Comparison of ENCODE assay signal across 8 cellular contexts in the genomic region with DNA sequence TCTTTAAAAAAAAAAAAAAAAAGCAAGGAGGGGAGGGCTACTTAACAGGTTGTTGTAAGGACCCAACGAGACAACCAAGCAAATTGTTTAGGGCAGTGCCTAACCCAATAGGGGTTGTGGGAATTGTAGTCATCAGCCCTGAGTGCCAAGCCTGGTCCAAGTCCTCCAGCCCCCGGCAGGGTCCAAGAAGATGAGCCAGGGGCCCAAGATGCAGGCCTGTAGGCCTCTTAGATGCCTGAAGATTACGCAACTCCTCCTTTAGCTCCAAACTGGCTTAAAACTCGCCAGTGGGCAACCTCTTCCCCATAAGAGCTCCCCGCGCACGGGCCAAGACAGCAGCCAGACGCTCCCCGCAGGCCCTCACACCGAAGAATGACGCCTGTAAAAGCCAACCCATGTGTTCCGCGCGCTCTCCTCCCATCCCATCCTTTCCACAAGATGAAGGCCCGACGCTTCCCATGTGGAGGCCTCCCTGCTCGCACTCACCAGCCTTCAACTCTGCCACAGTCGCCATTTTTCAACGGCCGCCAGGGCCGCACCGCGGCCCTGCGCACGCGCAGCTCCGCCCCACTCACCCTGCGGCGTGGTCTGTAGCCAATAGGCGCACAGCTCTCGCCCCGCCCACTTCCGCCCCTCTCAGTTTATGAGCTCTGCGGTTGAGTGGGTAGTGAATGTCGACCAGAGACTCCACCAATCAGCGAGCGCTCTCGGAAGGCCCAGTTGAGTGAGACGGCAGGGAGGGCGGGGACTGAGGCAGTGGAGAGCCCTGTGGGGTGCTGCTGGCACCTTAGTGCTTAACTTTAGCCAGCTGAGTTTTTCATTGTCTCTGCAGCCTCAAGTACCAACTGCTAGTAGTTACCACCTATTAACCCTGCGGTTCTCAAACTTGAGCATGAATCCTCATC. TPM values are rescaled to one million over a fixed set of nuclear protein-coding genes. Genes with fewer than 3 reads are reported as not detected.
A peak's percentile ranks its signal among the peaks of the same experiment; 100 is the strongest.
DNase-seq lines count a peak whose midpoint lies in the region; ATAC-seq and TF ChIP-seq lines count a peak whose summit lies in the region.

A gene with protein sequence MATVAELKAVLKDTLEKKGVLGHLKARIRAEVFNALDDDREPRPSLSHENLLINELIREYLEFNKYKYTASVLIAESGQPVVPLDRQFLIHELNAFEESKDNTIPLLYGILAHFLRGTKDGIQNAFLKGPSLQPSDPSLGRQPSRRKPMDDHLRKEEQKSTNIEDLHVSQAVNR (minus strand): TSS at position 532 of the 905 bp plus-strand sequence. CDS start 18 bp downstream, at position 514.

- H3K4me1 Mint-ChIP-seq in activated CD4-positive, alpha-beta T cell treated with anti-CD3 and anti-CD28 coated beads for 36 hours = peaks cover 28% of the 10 kb centered on the region

- H3K36me3 Mint-ChIP-seq in activated CD4-positive, alpha-beta T cell treated with anti-CD3 and anti-CD28 coated beads for 36 hours (ENCODE audit: low read depth) = peaks cover 9% of the 10 kb centered on the region

- no peaks in the 10 kb centered on the region for H3K27me3 Mint-ChIP-seq in activated CD4-positive, alpha-beta T cell treated with anti-CD3 and anti-CD28 coated beads for 36 hours

- no peaks in the 10 kb centered on the region for H3K9me3 Mint-ChIP-seq in activated CD4-positive, alpha-beta T cell treated with anti-CD3 and anti-CD28 coated beads for 36 hours (ENCODE audit: low read depth)

- peak; percentile 100 for DNase-seq in BE2C
- peak; percentile 97 for DNase-seq in GM19238 (ENCODE audit: insufficient read length, low spot score)
- peak; percentile 99 for DNase-seq in NCI-H524 (lab: John Stamatoyannopoulos, UW)
- peak; percentile 100 for DNase-seq in activated CD4-positive, alpha-beta T cell treated with anti-CD3 and anti-CD28 coated beads for 36 hours
- DNase-seq in choroid plexus epithelial cell (ENCODE audit: low read depth) = peak; percentile 99
- peak; percentile 99 for DNase-seq in kidney tubule cell (ENCODE audit: low spot score)
- peak; percentile 100 for DNase-seq in stimulated activated CD4-positive, alpha-beta T cell treated with anti-CD3 and anti-CD28 coated beads, Interleukin-1b, Interleukin-23, amount 100 ng/mL, for 4 hours (ENCODE audit: low read depth in 2 of 2)

- intact Hi-C loops in activated CD4-positive, alpha-beta T cell treated with anti-CD3 and anti-CD28 coated beads for 36 hours (cut with DNase I, micrococcal nuclease) = loop anchor here (1.0 to 5.0 kb wide), 11 partner anchors 60 to 1256 kb away; a partner anchor contains a TSS

- CTCF ChIA-PET in activated CD4-positive, alpha-beta T cell treated with anti-CD3 and anti-CD28 coated beads for 36 hours (lab: Charles Lee) = interaction anchor here (0.6 to 1.3 kb wide), 9 partner anchors 9 to 301 kb away, joined by 3 to 7 read pairs (median 4); no protein-coding TSS in a partner anchor

- no peaks in the 10 kb centered on the region for H3K9me3 ChIP-seq in BE2C

- H3K36me3 ChIP-seq in BE2C = peaks cover 6% of the 10 kb centered on the region; the same call in 1 of the 2 replicates

- POLR2A ChIA-PET in activated CD4-positive, alpha-beta T cell treated with anti-CD3 and anti-CD28 coated beads for 36 hours (lab: Charles Lee) = interaction anchor here (0.8 to 1.3 kb wide), 5 partner anchors 62 to 228 kb away, joined by 3 to 5 read pairs (median 4); no protein-coding TSS in a partner anchor

- H3K4me3 ChIP-seq in BE2C (ENCODE audit: low read depth, low read length) (peak within 1 kb of the TSS; percentile 99), choroid plexus epithelial cell (ENCODE audit: low read depth, low read length) (peak within 1 kb of the TSS; percentile 97)

- H3K4me1 ChIP-seq in BE2C = peaks cover 8% of the 10 kb centered on the region

- H3K4me3 Mint-ChIP-seq in activated CD4-positive, alpha-beta T cell treated with anti-CD3 and anti-CD28 coated beads for 36 hours = peak within 1 kb of the TSS; percentile 92

- TF ChIP-seq CTCF in BE2C (IDR thresholded peaks at IDR 0.05; ENCODE audit: low read depth, low read length) (0 out of 2 replicates have a peak, but pooled peaks have one; percentile 11), choroid plexus epithelial cell (conservative IDR thresholded peaks at IDR 0.05; ENCODE audit: low read depth, low read length) (peak; percentile 14)

- peak; percentile 97 for ATAC-seq in HG03442 (IDR thresholded peaks at IDR 0.05; ENCODE audit: unreplicated experiment)
- peak; percentile 99 for ATAC-seq in activated CD4-positive, alpha-beta T cell treated with anti-CD3 and anti-CD28 coated beads for 36 hours

- H3K27ac Mint-ChIP-seq in activated CD4-positive, alpha-beta T cell treated with anti-CD3 and anti-CD28 coated beads for 36 hours = peak within 1 kb of the TSS; percentile 99

- H3K27me3 ChIP-seq in BE2C = no peaks in the 10 kb centered on the region

RNA-seq across cellular contexts. Expression of the gene that starts here (rescaled TPM):
- polyA plus RNA-seq in BE2C (2012; ENCODE audit: insufficient read depth, insufficient read length, low read depth) = 39.7 TPM
- 10 to 100 TPM; 39.3 to 51.0 TPM for total RNA-seq in activated CD4-positive, alpha-beta T cell treated with anti-CD3 and anti-CD28 coated beads for 36 hours

Comparison
In these comparisons a context has a peak if more than half of its experiments do, and no peak if none do; other contexts are left out.
1. Peak in every context shown above with its lines: DNase-seq, ATAC-seq and H3K4me3 ChIP-seq.